In the genomic region with DNA sequence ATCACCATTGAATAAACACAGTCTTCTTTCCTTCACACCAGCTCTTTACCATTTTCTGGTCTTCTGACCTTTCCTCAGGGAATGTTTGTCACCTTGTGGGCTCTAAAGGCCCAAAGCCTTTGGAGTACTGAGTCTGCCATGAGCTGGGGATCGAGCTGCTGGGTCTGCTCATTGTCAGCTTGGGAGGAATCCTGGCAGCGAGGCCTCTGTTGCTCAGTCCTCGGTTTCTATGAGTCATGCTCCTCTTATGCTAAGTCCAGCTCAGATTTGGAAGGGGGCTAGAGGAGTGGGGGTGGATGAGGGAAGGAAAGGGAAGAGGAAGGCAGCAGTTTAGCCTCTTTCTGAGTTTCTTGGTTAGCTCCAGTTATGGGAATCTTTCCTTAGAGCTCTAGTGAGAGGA, we compare ENCODE assay signal across 12 cellular contexts. TPM values are rescaled to one million over a fixed set of nuclear protein-coding genes. Genes with fewer than 3 reads are reported as not detected.
A peak's percentile ranks its signal among the peaks of the same experiment; 100 is the strongest.
DNase-seq lines count a peak whose midpoint lies in the region; ATAC-seq and TF ChIP-seq lines count a peak whose summit lies in the region.
"Had no signal": no experiment of that assay in that cellular context is flagged by ENCODE, and none has a peak within 500 bp of the region (broad histone marks: within the 10 kb centered on the region; RNA-seq: fewer than 3 reads in every experiment).

No MANE protein-coding gene starts in this region.

- intact Hi-C loops in left ventricle myocardium superior (cut with micrococcal nuclease) (no loop called here), sciatic nerve (cut with DNase I) (no loop called here), ascending aorta (cut with DNase I) (no loop called here)

- peak overlapping the region; percentile 34; the same call in 1 of the 2 replicates for H2AFZ ChIP-seq in GM23248
- H2AFZ ChIP-seq: parathyroid adenoma had no signal

- no peaks in the 10 kb centered on the region for H3K36me3 ChIP-seq in GM23248 (ENCODE audit: low read depth)
- no peaks in the 10 kb centered on the region for H3K36me3 ChIP-seq in ascending aorta
- H3K36me3 ChIP-seq: vagina had no signal

- peak overlapping the region; percentile 48; the same call in 1 of the 2 replicates for H3K9ac ChIP-seq in GM23248
- H3K9ac ChIP-seq: parathyroid adenoma had no signal

- no peaks in the 10 kb centered on the region for H3K79me2 ChIP-seq in GM23248 (ENCODE audit: insufficient read depth)
- H3K79me2 ChIP-seq: parathyroid adenoma had no signal

- H3K27ac ChIP-seq in GM23248, result peak overlapping the region; percentile 54
- no peak overlapping the region for H3K27ac ChIP-seq in ascending aorta
- H3K27ac ChIP-seq: parathyroid adenoma, vagina had no signal

- H3F3A ChIP-seq in GM23248 (ENCODE audit: insufficient read depth), result peaks cover 12% of the 10 kb centered on the region; the same call in 1 of the 2 replicates

- H3K4me1 ChIP-seq in GM23248 (ENCODE audit: insufficient read depth), result peaks cover 15% of the 10 kb centered on the region
- H3K4me1 ChIP-seq in ascending aorta, result no peaks in the 10 kb centered on the region
- H3K4me1 ChIP-seq: parathyroid adenoma, vagina had no signal

- H4K20me1 ChIP-seq in GM23248 (ENCODE audit: insufficient read depth), result no peaks in the 10 kb centered on the region

- 0% methylated on average over 1 to 3 of the region's 3 CpGs for WGBS in GM23248 (ENCODE audit: low coverage in 1 of 2, low lambda C conversion rate in 2 of 2, missing lambda C conversion rate in 2 of 2), 2 experiments

- in situ Hi-C loops in GM23248 (cut with MboI), result no loop called here
- in situ Hi-C loops in astrocyte of the cerebellum (cut with HindIII; ENCODE audit: low sequenced_read_pairs), result no loop called here

- DNase-seq in GM23248 (peak; percentile 85), astrocyte of the cerebellum (ENCODE audit: low read depth) (peak; percentile 27), left ventricle myocardium superior (peak; percentile 51), sciatic nerve (ENCODE audit: low spot score) (no peak), NCI-H1694 treated with DMSO at 0.1 percent for 48 hours (lab: John Stamatoyannopoulos, UW) (no peak), NCI-H1417 treated with DMSO at 0.1 percent for 48 hours (lab: John Stamatoyannopoulos, UW) (no peak), medulla oblongata (ENCODE audit: extremely low spot score) (no peak), ascending aorta (ENCODE audit: low spot score in 2 of 2) (no peak)
- DNase-seq: SHP77 had no signal

- H3K4me3 ChIP-seq in GM23248 (no peak overlapping the region), astrocyte of the cerebellum (ENCODE audit: low read depth, low read length) (no peak overlapping the region), ascending aorta (no peak overlapping the region)
- H3K4me3 ChIP-seq: vagina had no signal

- H3K27me3 ChIP-seq in GM23248 (replicated peaks; ENCODE audit: insufficient read depth) (no peaks in the 10 kb centered on the region), ascending aorta (no peaks in the 10 kb centered on the region)
- H3K27me3 ChIP-seq: vagina had no signal

- H3K9me2 ChIP-seq in GM23248 (ENCODE audit: insufficient read depth), result no peaks in the 10 kb centered on the region

- H3K9me3 ChIP-seq in GM23248 (ENCODE audit: low read depth) (no peaks in the 10 kb centered on the region), ascending aorta (no peaks in the 10 kb centered on the region)
- H3K9me3 ChIP-seq: vagina had no signal

- TF ChIP-seq CTCF in astrocyte of the cerebellum (IDR thresholded peaks at IDR 0.05; ENCODE audit: low read depth, low read length, missing control alignments) (no peak), ascending aorta (IDR thresholded peaks at IDR 0.05) (no peak)

- peak overlapping the region; percentile 47 for H3K4me2 ChIP-seq in GM23248 (ENCODE audit: unreplicated experiment)

- peak; percentile 89 for ATAC-seq in left ventricle myocardium superior
- ATAC-seq in sciatic nerve, result peak; percentile 74
- ATAC-seq: HepG2 had no signal

RNA-seq across cellular contexts. Expression of gene NHSL2, which starts 31.1 kb away (rescaled TPM):
- 3.2 and 4.7 TPM in 2 replicates for total RNA-seq in GM23248 (2014; rRNA removed; shearing (Covaris generic))
- 5.3 and 6.5 TPM in 2 replicates for polyA plus RNA-seq in GM23248 (2016; fragmentation: Nextera tagmentation; extraction: Ambion mirVana)
- total RNA-seq in left ventricle myocardium superior (3.7 TPM), sciatic nerve (38.0 TPM), ascending aorta (58.1 TPM)
- total RNA-seq: HepG2 had no signal
- polyA plus RNA-seq: HepG2 had no signal

Comparison
In these comparisons a context has a peak if more than half of its experiments do, and no peak if none do; other contexts are left out.
1. DNase-seq: peak in GM23248 (single experiment), astrocyte of the cerebellum (single experiment) and left ventricle myocardium superior (single experiment); none in sciatic nerve (single experiment), NCI-H1694 treated with DMSO at 0.1 percent for 48 hours (single experiment), NCI-H1417 treated with DMSO at 0.1 percent for 48 hours (single experiment), medulla oblongata (single experiment) and ascending aorta (0 of 2).